In the genomic region with DNA sequence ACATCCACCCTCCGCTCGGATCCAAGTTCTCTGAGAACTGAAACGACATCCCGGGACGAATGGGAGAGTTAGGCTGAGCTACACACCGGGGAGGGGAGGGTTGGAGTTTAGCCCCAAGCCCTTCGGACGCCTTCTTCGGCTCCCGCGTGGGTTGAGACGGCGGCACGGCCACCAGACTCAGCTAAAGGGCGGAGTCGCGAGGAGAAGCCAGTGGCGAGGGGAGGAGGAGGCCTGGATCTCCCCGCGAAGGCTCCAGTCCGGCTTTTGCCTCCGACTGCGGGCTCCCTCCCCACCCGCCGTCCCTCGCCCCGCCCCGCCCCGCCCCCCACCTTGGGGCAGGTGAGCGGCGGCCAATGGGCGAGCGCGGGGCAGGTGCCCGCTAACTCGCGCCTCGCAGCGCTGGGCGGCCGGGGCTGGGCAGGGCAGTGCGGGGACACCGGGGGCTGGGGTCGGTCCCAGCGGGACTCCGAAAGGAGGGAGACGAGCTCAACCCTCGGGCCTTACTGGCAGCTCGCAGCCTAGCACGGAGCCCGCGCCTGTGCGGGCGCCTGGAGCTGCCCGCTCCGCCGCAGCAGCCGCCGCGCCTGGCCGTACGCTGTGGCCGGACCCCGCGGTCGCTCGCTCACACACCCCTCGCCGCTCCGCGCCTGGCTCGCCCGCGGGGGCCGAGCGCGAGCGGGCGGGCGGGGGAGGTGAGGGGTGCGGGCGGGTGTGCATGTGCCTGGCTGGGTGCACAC, we compare ENCODE assay signal across 1 cellular context.
TF ChIP-seq lines count a peak whose summit lies in the region.

A gene (plus strand): TSS at position 382 of the 737 bp plus-strand sequence. CDS start 334 bp downstream, at position 716.

TF ChIP-seq in HepG2, 621 proteins besides CTCF, POLR2A, EP300 and RAD21 (continued from another document and continues in another):
- TF ChIP-seq, protein P1, sequence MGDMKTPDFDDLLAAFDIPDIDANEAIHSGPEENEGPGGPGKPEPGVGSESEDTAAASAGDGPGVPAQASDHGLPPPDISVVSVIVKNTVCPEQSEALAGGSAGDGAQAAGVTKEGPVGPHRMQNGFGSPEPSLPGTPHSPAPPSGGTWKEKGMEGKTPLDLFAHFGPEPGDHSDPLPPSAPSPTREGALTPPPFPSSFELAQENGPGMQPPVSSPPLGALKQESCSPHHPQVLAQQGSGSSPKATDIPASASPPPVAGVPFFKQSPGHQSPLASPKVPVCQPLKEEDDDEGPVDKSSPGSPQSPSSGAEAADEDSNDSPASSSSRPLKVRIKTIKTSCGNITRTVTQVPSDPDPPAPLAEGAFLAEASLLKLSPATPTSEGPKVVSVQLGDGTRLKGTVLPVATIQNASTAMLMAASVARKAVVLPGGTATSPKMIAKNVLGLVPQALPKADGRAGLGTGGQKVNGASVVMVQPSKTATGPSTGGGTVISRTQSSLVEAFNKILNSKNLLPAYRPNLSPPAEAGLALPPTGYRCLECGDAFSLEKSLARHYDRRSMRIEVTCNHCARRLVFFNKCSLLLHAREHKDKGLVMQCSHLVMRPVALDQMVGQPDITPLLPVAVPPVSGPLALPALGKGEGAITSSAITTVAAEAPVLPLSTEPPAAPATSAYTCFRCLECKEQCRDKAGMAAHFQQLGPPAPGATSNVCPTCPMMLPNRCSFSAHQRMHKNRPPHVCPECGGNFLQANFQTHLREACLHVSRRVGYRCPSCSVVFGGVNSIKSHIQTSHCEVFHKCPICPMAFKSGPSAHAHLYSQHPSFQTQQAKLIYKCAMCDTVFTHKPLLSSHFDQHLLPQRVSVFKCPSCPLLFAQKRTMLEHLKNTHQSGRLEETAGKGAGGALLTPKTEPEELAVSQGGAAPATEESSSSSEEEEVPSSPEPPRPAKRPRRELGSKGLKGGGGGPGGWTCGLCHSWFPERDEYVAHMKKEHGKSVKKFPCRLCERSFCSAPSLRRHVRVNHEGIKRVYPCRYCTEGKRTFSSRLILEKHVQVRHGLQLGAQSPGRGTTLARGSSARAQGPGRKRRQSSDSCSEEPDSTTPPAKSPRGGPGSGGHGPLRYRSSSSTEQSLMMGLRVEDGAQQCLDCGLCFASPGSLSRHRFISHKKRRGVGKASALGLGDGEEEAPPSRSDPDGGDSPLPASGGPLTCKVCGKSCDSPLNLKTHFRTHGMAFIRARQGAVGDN (CRISPR knock-in tag; IDR thresholded peaks at IDR 0.05), result peak; percentile 7; the same call in 1 of the 2 replicates
- TF ChIP-seq, protein P2, sequence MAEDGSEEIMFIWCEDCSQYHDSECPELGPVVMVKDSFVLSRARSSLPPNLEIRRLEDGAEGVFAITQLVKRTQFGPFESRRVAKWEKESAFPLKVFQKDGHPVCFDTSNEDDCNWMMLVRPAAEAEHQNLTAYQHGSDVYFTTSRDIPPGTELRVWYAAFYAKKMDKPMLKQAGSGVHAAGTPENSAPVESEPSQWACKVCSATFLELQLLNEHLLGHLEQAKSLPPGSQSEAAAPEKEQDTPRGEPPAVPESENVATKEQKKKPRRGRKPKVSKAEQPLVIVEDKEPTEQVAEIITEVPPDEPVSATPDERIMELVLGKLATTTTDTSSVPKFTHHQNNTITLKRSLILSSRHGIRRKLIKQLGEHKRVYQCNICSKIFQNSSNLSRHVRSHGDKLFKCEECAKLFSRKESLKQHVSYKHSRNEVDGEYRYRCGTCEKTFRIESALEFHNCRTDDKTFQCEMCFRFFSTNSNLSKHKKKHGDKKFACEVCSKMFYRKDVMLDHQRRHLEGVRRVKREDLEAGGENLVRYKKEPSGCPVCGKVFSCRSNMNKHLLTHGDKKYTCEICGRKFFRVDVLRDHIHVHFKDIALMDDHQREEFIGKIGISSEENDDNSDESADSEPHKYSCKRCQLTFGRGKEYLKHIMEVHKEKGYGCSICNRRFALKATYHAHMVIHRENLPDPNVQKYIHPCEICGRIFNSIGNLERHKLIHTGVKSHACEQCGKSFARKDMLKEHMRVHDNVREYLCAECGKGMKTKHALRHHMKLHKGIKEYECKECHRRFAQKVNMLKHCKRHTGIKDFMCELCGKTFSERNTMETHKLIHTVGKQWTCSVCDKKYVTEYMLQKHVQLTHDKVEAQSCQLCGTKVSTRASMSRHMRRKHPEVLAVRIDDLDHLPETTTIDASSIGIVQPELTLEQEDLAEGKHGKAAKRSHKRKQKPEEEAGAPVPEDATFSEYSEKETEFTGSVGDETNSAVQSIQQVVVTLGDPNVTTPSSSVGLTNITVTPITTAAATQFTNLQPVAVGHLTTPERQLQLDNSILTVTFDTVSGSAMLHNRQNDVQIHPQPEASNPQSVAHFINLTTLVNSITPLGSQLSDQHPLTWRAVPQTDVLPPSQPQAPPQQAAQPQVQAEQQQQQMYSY (CRISPR knock-in tag; IDR thresholded peaks at IDR 0.05), result peak; percentile 98
- TF ChIP-seq STAG1 (CRISPR knock-in tag; IDR thresholded peaks at IDR 0.05) (no peak), ISL2 (CRISPR knock-in tag; IDR thresholded peaks at IDR 0.05) (0 out of 2 replicates have a peak, but pooled peaks have one; percentile 1), ZNF766 (CRISPR knock-in tag; IDR thresholded peaks at IDR 0.05; ENCODE audit: borderline replicate concordance) (no peak), GTF2F1 (IDR thresholded peaks at IDR 0.05; ENCODE audit: low read length) (no peak), SP1 (IDR thresholded peaks at IDR 0.05) (no peak), SP1 (CRISPR knock-in tag; IDR thresholded peaks at IDR 0.05) (peak; percentile 77), REXO4 (CRISPR knock-in tag; IDR thresholded peaks at IDR 0.05; ENCODE audit: borderline replicate concordance) (no peak), ZNF12 (CRISPR knock-in tag; IDR thresholded peaks at IDR 0.05) (no peak), ZNF296 (CRISPR knock-in tag; conservative IDR thresholded peaks at IDR 0.05) (0 out of 2 replicates have a peak, but pooled peaks have one; percentile 17), ZFY (CRISPR knock-in tag; IDR thresholded peaks at IDR 0.05) (peak; percentile 35), ZIK1 (CRISPR knock-in tag; IDR thresholded peaks at IDR 0.05; ENCODE audit: borderline replicate concordance, low read depth) (0 out of 2 replicates have a peak, but pooled peaks have one; percentile 44), NFYC (CRISPR knock-in tag; IDR thresholded peaks at IDR 0.05) (peak; percentile 74), KDM4B (CRISPR knock-in tag; IDR thresholded peaks at IDR 0.05) (no peak), MAZ (IDR thresholded peaks at IDR 0.05; ENCODE audit: borderline replicate concordance, low read depth, low read length) (peak; percentile 73; the same call in 1 of the 2 replicates), MAZ (CRISPR knock-in tag; IDR thresholded peaks at IDR 0.05; ENCODE audit: low read depth) (0 out of 2 replicates have a peak, but pooled peaks have one; percentile 17), ZNF703 (CRISPR knock-in tag; IDR thresholded peaks at IDR 0.05; ENCODE audit: borderline replicate concordance) (no peak), POLR2AphosphoS2 (IDR thresholded peaks at IDR 0.05; ENCODE audit: low read depth, low read length) (no peak), SOX5 (CRISPR knock-in tag; IDR thresholded peaks at IDR 0.05; ENCODE audit: borderline replicate concordance) (no peak), GPN1 (CRISPR knock-in tag; IDR thresholded peaks at IDR 0.05; ENCODE audit: borderline replicate concordance) (no peak), SRY (CRISPR knock-in tag; IDR thresholded peaks at IDR 0.05) (peak; percentile 34; the same call in 1 of the 2 replicates)
- TF ChIP-seq, protein P3, sequence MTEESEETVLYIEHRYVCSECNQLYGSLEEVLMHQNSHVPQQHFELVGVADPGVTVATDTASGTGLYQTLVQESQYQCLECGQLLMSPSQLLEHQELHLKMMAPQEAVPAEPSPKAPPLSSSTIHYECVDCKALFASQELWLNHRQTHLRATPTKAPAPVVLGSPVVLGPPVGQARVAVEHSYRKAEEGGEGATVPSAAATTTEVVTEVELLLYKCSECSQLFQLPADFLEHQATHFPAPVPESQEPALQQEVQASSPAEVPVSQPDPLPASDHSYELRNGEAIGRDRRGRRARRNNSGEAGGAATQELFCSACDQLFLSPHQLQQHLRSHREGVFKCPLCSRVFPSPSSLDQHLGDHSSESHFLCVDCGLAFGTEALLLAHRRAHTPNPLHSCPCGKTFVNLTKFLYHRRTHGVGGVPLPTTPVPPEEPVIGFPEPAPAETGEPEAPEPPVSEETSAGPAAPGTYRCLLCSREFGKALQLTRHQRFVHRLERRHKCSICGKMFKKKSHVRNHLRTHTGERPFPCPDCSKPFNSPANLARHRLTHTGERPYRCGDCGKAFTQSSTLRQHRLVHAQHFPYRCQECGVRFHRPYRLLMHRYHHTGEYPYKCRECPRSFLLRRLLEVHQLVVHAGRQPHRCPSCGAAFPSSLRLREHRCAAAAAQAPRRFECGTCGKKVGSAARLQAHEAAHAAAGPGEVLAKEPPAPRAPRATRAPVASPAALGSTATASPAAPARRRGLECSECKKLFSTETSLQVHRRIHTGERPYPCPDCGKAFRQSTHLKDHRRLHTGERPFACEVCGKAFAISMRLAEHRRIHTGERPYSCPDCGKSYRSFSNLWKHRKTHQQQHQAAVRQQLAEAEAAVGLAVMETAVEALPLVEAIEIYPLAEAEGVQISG (CRISPR knock-in tag; IDR thresholded peaks at IDR 0.05), result peak; percentile 33
- TF ChIP-seq, protein P4, sequence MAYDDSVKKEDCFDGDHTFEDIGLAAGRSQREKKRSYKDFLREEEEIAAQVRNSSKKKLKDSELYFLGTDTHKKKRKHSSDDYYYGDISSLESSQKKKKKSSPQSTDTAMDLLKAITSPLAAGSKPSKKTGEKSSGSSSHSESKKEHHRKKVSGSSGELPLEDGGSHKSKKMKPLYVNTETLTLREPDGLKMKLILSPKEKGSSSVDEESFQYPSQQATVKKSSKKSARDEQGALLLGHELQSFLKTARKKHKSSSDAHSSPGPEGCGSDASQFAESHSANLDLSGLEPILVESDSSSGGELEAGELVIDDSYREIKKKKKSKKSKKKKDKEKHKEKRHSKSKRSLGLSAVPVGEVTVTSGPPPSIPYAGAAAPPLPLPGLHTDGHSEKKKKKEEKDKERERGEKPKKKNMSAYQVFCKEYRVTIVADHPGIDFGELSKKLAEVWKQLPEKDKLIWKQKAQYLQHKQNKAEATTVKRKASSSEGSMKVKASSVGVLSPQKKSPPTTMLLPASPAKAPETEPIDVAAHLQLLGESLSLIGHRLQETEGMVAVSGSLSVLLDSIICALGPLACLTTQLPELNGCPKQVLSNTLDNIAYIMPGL (CRISPR knock-in tag; IDR thresholded peaks at IDR 0.05; ENCODE audit: borderline replicate concordance in 1 of 2, low read depth in 1 of 2), result no peak
- TF ChIP-seq, protein P5, sequence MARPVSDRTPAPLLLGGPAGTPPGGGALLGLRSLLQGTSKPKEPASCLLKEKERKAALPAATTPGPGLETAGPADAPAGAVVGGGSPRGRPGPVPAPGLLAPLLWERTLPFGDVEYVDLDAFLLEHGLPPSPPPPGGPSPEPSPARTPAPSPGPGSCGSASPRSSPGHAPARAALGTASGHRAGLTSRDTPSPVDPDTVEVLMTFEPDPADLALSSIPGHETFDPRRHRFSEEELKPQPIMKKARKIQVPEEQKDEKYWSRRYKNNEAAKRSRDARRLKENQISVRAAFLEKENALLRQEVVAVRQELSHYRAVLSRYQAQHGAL (CRISPR knock-in tag; IDR thresholded peaks at IDR 0.05; ENCODE audit: not compliant biosample characterization), result no peak
- TF ChIP-seq, protein P6, sequence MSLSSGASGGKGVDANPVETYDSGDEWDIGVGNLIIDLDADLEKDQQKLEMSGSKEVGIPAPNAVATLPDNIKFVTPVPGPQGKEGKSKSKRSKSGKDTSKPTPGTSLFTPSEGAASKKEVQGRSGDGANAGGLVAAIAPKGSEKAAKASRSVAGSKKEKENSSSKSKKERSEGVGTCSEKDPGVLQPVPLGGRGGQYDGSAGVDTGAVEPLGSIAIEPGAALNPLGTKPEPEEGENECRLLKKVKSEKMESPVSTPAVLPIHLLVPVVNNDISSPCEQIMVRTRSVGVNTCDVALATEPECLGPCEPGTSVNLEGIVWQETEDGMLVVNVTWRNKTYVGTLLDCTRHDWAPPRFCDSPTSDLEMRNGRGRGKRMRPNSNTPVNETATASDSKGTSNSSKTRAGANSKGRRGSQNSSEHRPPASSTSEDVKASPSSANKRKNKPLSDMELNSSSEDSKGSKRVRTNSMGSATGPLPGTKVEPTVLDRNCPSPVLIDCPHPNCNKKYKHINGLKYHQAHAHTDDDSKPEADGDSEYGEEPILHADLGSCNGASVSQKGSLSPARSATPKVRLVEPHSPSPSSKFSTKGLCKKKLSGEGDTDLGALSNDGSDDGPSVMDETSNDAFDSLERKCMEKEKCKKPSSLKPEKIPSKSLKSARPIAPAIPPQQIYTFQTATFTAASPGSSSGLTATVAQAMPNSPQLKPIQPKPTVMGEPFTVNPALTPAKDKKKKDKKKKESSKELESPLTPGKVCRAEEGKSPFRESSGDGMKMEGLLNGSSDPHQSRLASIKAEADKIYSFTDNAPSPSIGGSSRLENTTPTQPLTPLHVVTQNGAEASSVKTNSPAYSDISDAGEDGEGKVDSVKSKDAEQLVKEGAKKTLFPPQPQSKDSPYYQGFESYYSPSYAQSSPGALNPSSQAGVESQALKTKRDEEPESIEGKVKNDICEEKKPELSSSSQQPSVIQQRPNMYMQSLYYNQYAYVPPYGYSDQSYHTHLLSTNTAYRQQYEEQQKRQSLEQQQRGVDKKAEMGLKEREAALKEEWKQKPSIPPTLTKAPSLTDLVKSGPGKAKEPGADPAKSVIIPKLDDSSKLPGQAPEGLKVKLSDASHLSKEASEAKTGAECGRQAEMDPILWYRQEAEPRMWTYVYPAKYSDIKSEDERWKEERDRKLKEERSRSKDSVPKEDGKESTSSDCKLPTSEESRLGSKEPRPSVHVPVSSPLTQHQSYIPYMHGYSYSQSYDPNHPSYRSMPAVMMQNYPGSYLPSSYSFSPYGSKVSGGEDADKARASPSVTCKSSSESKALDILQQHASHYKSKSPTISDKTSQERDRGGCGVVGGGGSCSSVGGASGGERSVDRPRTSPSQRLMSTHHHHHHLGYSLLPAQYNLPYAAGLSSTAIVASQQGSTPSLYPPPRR (CRISPR knock-in tag; IDR thresholded peaks at IDR 0.05; ENCODE audit: borderline replicate concordance), result 0 out of 2 replicates have a peak, but pooled peaks have one; percentile 11
